In the genomic region with DNA sequence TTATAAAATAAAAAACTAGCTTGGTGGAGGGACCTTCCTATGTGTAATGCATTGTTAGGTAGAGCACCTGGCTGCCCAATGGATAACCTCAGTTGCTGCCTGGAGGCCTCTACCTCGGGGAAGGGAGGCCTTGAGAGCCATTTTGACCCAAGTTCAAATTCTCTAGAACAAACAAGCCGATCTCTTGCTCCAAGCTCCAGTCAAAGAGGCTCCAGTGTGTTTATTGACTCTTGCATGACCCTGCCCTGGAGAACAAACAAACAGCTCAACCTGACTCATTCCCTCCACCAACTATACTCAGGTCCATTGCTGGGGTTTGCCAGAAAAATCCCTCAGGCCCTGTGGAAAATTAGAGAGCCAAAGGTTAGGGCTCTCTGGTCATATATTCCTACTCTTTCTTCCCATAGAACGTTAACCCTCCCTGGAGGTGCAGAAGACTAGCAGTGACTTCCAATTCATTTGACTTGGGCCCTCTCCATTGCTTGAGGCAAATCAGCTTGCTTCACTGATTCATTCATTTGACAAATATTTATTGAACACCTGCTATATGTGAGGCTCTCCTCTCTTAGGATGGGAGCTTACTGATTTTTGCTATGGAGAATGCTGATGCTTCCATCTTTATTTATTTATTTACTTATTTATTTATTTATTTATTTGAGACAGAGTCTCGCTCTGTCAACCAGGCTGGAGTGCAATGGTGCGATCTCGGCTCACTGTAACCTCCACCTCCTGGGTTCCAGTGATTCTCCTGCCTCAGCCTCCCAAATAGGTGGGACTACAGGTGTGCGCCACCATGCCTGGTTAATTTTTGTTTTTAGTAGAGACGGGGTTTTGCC, we compare ENCODE assay signal across 1 cellular context.
TF ChIP-seq lines count a peak whose summit lies in the region.

No MANE protein-coding gene starts in this region.

TF ChIP-seq in HepG2, 621 proteins besides CTCF, POLR2A, EP300 and RAD21 (continued from another document and continues in another):
- TF ChIP-seq, protein P1, sequence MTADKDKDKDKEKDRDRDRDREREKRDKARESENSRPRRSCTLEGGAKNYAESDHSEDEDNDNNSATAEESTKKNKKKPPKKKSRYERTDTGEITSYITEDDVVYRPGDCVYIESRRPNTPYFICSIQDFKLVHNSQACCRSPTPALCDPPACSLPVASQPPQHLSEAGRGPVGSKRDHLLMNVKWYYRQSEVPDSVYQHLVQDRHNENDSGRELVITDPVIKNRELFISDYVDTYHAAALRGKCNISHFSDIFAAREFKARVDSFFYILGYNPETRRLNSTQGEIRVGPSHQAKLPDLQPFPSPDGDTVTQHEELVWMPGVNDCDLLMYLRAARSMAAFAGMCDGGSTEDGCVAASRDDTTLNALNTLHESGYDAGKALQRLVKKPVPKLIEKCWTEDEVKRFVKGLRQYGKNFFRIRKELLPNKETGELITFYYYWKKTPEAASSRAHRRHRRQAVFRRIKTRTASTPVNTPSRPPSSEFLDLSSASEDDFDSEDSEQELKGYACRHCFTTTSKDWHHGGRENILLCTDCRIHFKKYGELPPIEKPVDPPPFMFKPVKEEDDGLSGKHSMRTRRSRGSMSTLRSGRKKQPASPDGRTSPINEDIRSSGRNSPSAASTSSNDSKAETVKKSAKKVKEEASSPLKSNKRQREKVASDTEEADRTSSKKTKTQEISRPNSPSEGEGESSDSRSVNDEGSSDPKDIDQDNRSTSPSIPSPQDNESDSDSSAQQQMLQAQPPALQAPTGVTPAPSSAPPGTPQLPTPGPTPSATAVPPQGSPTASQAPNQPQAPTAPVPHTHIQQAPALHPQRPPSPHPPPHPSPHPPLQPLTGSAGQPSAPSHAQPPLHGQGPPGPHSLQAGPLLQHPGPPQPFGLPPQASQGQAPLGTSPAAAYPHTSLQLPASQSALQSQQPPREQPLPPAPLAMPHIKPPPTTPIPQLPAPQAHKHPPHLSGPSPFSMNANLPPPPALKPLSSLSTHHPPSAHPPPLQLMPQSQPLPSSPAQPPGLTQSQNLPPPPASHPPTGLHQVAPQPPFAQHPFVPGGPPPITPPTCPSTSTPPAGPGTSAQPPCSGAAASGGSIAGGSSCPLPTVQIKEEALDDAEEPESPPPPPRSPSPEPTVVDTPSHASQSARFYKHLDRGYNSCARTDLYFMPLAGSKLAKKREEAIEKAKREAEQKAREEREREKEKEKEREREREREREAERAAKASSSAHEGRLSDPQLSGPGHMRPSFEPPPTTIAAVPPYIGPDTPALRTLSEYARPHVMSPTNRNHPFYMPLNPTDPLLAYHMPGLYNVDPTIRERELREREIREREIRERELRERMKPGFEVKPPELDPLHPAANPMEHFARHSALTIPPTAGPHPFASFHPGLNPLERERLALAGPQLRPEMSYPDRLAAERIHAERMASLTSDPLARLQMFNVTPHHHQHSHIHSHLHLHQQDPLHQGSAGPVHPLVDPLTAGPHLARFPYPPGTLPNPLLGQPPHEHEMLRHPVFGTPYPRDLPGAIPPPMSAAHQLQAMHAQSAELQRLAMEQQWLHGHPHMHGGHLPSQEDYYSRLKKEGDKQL (CRISPR knock-in tag; IDR thresholded peaks at IDR 0.05; ENCODE audit: low read depth): 0 out of 2 replicates have a peak, but pooled peaks have one; percentile 43
- TF ChIP-seq ZNF503 (CRISPR knock-in tag; IDR thresholded peaks at IDR 0.05): peak; percentile 83; the same call in 1 of the 2 replicates
- TF ChIP-seq MTF1 (CRISPR knock-in tag; IDR thresholded peaks at IDR 0.05): no peak
- TF ChIP-seq ZNF446 (CRISPR knock-in tag; IDR thresholded peaks at IDR 0.05): no peak
- no peak for TF ChIP-seq MLXIP (CRISPR knock-in tag; IDR thresholded peaks at IDR 0.05; ENCODE audit: borderline replicate concordance)
- TF ChIP-seq KDM6A (CRISPR knock-in tag; IDR thresholded peaks at IDR 0.05; ENCODE audit: low read depth): peak; percentile 78
- TF ChIP-seq ARID5B (CRISPR knock-in tag; IDR thresholded peaks at IDR 0.05): peak; percentile 97
- TF ChIP-seq, protein P2, sequence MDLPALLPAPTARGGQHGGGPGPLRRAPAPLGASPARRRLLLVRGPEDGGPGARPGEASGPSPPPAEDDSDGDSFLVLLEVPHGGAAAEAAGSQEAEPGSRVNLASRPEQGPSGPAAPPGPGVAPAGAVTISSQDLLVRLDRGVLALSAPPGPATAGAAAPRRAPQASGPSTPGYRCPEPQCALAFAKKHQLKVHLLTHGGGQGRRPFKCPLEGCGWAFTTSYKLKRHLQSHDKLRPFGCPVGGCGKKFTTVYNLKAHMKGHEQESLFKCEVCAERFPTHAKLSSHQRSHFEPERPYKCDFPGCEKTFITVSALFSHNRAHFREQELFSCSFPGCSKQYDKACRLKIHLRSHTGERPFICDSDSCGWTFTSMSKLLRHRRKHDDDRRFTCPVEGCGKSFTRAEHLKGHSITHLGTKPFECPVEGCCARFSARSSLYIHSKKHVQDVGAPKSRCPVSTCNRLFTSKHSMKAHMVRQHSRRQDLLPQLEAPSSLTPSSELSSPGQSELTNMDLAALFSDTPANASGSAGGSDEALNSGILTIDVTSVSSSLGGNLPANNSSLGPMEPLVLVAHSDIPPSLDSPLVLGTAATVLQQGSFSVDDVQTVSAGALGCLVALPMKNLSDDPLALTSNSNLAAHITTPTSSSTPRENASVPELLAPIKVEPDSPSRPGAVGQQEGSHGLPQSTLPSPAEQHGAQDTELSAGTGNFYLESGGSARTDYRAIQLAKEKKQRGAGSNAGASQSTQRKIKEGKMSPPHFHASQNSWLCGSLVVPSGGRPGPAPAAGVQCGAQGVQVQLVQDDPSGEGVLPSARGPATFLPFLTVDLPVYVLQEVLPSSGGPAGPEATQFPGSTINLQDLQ (CRISPR knock-in tag; IDR thresholded peaks at IDR 0.05): no peak
- peak; percentile 92 for TF ChIP-seq POGZ (CRISPR knock-in tag; IDR thresholded peaks at IDR 0.05)
- TF ChIP-seq SMAD1 (CRISPR knock-in tag; IDR thresholded peaks at IDR 0.05; ENCODE audit: borderline replicate concordance, low read depth): no peak
- TF ChIP-seq RBAK (CRISPR knock-in tag; IDR thresholded peaks at IDR 0.05): 0 out of 2 replicates have a peak, but pooled peaks have one; percentile 51
- no peak for TF ChIP-seq ZNF318 (CRISPR knock-in tag; IDR thresholded peaks at IDR 0.05)
- peak; percentile 69 for TF ChIP-seq ZNF670 (CRISPR knock-in tag; IDR thresholded peaks at IDR 0.05; ENCODE audit: borderline replicate concordance)
- 0 out of 2 replicates have a peak, but pooled peaks have one; percentile 37 for TF ChIP-seq DMAP1 (CRISPR knock-in tag; IDR thresholded peaks at IDR 0.05)
